In the genomic region with DNA sequence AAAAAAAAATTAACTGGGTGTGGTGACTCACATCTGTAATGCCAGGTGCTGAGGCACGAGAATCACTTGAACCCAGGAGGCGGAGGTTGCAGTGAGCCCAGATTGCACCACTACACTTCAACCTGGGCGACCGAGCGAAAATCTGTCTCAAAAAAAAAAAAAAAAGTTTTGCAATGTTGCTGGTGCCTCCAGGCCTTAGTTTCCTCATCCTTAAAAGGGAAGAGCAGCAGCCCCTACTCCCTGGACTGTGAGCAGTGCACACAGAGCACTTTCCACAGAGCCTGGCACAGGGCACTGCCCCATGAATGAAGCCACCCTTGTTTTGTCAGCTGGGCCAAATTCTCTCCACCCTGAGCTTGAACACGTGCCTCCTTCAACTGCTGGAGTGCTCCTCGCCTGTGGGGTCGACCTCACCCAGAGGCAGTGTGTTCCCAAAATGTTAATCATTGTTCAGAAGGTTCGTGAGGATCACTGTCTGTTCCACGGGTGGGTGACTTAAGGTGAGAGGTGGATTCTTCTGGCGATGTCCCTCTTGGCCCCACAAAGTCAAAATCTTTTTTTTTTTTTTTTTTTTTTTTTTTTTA, we compare ENCODE assay signal across 17 cellular contexts.
"Had no signal": no experiment of that assay in that cellular context is flagged by ENCODE, and none has a peak within 500 bp of the region (broad histone marks: within the 10 kb centered on the region; RNA-seq: fewer than 3 reads in every experiment).

No MANE protein-coding gene starts in this region.

- DNase-seq: activated CD4-positive, alpha-beta T cell treated with anti-CD3 and anti-CD28 coated beads for 1 hour; activated CD4-positive, alpha-beta T cell treated with anti-CD3 and anti-CD28 coated beads, Interleukin-2, amount 50 U/mL, for 1 hour; activated gamma-delta T cell treated with Interleukin-2 at 50 U/mL for 16 hours; activated T-cell treated with anti-CD3 and anti-CD28 coated beads, Interleukin-2, amount 50 U/mL, for 1 hour; anterior cingulate cortex; body of pancreas; caudate nucleus; effector CD4-positive, alpha-beta T cell; foreskin fibroblast; glutamatergic neuron; immature natural killer cell; left lung; naive thymus-derived CD4-positive, alpha-beta T cell; ovary; stimulated activated CD4-positive, alpha-beta T cell treated with anti-CD3 and anti-CD28 coated beads, Interleukin-4, amount 100 ng/mL, for 24 hours; stimulated activated naive CD4-positive, alpha-beta T cell treated with Interleukin-2 at 50 U/mL for 16 hours; WERI-Rb-1 had no signal

- ATAC-seq: body of pancreas; left lung; naive thymus-derived CD4-positive, alpha-beta T cell had no signal
